Comparison of ENCODE assay signal across 17 cellular contexts in the genomic region with DNA sequence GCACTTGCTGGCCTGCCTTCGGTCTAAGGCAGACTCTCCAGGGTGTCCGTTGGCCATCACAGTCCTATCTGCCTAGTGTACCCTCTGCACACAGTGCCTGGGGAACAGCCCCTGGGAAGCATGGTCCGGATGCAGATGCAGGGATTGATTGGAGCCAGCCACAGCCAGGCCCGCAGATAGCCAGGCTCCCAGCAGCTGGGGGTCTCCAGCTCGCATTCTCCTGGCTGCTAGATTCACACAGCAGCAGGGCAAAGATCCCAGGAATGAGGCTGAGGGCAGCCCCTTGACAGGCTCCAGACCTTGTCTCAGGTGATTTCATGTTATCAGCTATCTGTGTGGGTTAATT. TPM values are rescaled to one million over a fixed set of nuclear protein-coding genes. Genes with fewer than 3 reads are reported as not detected.
DNase-seq lines count a peak whose midpoint lies in the region; ATAC-seq, FAIRE-seq and TF ChIP-seq lines count a peak whose summit lies in the region.
"Had no signal": no experiment of that assay in that cellular context is flagged by ENCODE, and none has a peak within 500 bp of the region (broad histone marks: within the 10 kb centered on the region; RNA-seq: fewer than 3 reads in every experiment).

No MANE protein-coding gene starts in this region.

- no peaks in the 10 kb centered on the region for H3K9me3 Mint-ChIP-seq in activated CD4-positive, alpha-beta T cell treated with anti-CD3 and anti-CD28 coated beads, Interleukin-2, amount 10 ng/mL, durations not matched to agents 7 days and 5 days
- no peaks in the 10 kb centered on the region for H3K9me3 Mint-ChIP-seq in activated CD4-positive, alpha-beta T cell treated with anti-CD3 and anti-CD28 coated beads for 36 hours (ENCODE audit: low read depth)
- H3K9me3 Mint-ChIP-seq in chondrocyte (ENCODE audit: low read depth): no peaks in the 10 kb centered on the region
- H3K9me3 Mint-ChIP-seq: activated naive CD8-positive, alpha-beta T cell treated with anti-CD3 and anti-CD28 coated beads, Interleukin-2, amount 10 ng/mL, durations not matched to agents 7 days and 5 days had no signal

- peaks cover 25% of the 10 kb centered on the region for H3K4me1 Mint-ChIP-seq in activated CD4-positive, alpha-beta T cell treated with anti-CD3 and anti-CD28 coated beads, Interleukin-2, amount 10 ng/mL, durations not matched to agents 7 days and 5 days
- peaks cover 29% of the 10 kb centered on the region for H3K4me1 Mint-ChIP-seq in activated CD4-positive, alpha-beta T cell treated with anti-CD3 and anti-CD28 coated beads for 36 hours
- peaks cover 20% of the 10 kb centered on the region for H3K4me1 Mint-ChIP-seq in chondrocyte (ENCODE audit: low read depth)

- H3K27me3 ChIP-seq in right lobe of liver: no peaks in the 10 kb centered on the region
- no peaks in the 10 kb centered on the region for H3K27me3 ChIP-seq in aorta (ENCODE audit: control insufficient read depth in 1 of 2, insufficient read depth in 2 of 2, low read length in 1 of 2)
- H3K27me3 ChIP-seq: esophagus muscularis mucosa had no signal

- intact Hi-C loops in activated CD4-positive, alpha-beta T cell treated with anti-CD3 and anti-CD28 coated beads for 36 hours (cut with DNase I, micrococcal nuclease): no loop called here
- intact Hi-C loops in right lobe of liver (cut with DNase I): no loop called here
- intact Hi-C loops in aorta (cut with DNase I): loop anchor here in 1 of 2 donors (5.0 kb wide), 1 partner anchor 34 kb away; no protein-coding TSS in a partner anchor

- H3K27ac ChIP-seq in right lobe of liver (peak overlapping the region in 2 of 3 donors; percentile 4 to 56), aorta (ENCODE audit: low read depth in 1 of 2, low read length in 2 of 2) (peak overlapping the region; percentile 52 to 79)

- no peak for ATAC-seq in activated CD4-positive, alpha-beta T cell treated with anti-CD3 and anti-CD28 coated beads for 36 hours
- ATAC-seq in right lobe of liver: no peak
- peak; percentile 48 for ATAC-seq in aorta (ENCODE audit: low FRiP score)
- no peak for ATAC-seq in HG03432 (IDR thresholded peaks at IDR 0.05; ENCODE audit: unreplicated experiment)

- H3K36me3 Mint-ChIP-seq in activated CD4-positive, alpha-beta T cell treated with anti-CD3 and anti-CD28 coated beads, Interleukin-2, amount 10 ng/mL, durations not matched to agents 7 days and 5 days (ENCODE audit: low read depth): peaks cover 7% of the 10 kb centered on the region
- H3K36me3 Mint-ChIP-seq in activated CD4-positive, alpha-beta T cell treated with anti-CD3 and anti-CD28 coated beads for 36 hours (ENCODE audit: low read depth): peaks cover 15% of the 10 kb centered on the region
- H3K36me3 Mint-ChIP-seq in chondrocyte (ENCODE audit: low read depth): no peaks in the 10 kb centered on the region

- POLR2A ChIA-PET in activated CD4-positive, alpha-beta T cell treated with anti-CD3 and anti-CD28 coated beads, Interleukin-2, amount 10 ng/mL, durations not matched to agents 7 days and 5 days (lab: Charles Lee): no interaction called here
- POLR2A ChIA-PET in activated CD4-positive, alpha-beta T cell treated with anti-CD3 and anti-CD28 coated beads for 36 hours (lab: Charles Lee): no interaction called here

- DNase-seq in activated CD4-positive, alpha-beta T cell treated with anti-CD3 and anti-CD28 coated beads, Interleukin-2, amount 10 ng/mL, durations not matched to agents 7 days and 5 days: no peak
- no peak for DNase-seq in activated CD4-positive, alpha-beta T cell treated with anti-CD3 and anti-CD28 coated beads for 36 hours
- no peak for DNase-seq in chondrocyte (ENCODE audit: low spot score)
- no peak for DNase-seq in right lobe of liver
- DNase-seq in aorta: no peak
- no peak for DNase-seq in GM19239 (ENCODE audit: insufficient read length, low spot score)
- no peak for DNase-seq in NCI-H748 treated with DMSO at 0.1 percent for 48 hours (lab: John Stamatoyannopoulos, UW)
- DNase-seq: activated CD4-positive, CD25-positive, alpha-beta regulatory T cell treated with anti-CD3 and anti-CD28 coated beads, Interleukin-2, amount 50 U/mL, for 72 hours; activated naive CD8-positive, alpha-beta T cell treated with anti-CD3 and anti-CD28 coated beads, Interleukin-2, amount 10 ng/mL, durations not matched to agents 7 days and 5 days; hippocampal formation; NCI-H1930; NCI-H524; T-helper 1 cell had no signal

- TF ChIP-seq CTCF in chondrocyte (IDR thresholded peaks at IDR 0.05): no peak
- TF ChIP-seq CTCF in right lobe of liver (IDR thresholded peaks at IDR 0.05): no peak

- H3K4me3 ChIP-seq in right lobe of liver (no peak overlapping the region), aorta (ENCODE audit: low read length in 2 of 2) (no peak overlapping the region)
- H3K4me3 ChIP-seq: esophagus muscularis mucosa had no signal

- no CpG with 5 or more reads among the region's 5 CpGs for WGBS in right lobe of liver (ENCODE audit: insufficient coverage, low coverage, low lambda C conversion rate, missing lambda C conversion rate)
- WGBS in aorta, 2 donors: 74 to 76% methylated on average over 5 of the region's 5 CpGs

- H3K36me3 ChIP-seq in right lobe of liver (peaks cover 0 to 4% (median 2%) of the 10 kb centered on the region in 4 donors), aorta (ENCODE audit: control insufficient read depth in 1 of 2, insufficient read depth in 2 of 2, low read length in 1 of 2) (no peaks in the 10 kb centered on the region)

- H3K9me3 ChIP-seq in right lobe of liver (no peaks in the 10 kb centered on the region), aorta (ENCODE audit: control insufficient read depth, low read length) (no peaks in the 10 kb centered on the region)
- H3K9me3 ChIP-seq: esophagus muscularis mucosa had no signal

- H3K4me1 ChIP-seq in right lobe of liver: peaks cover 0 to 54% (median 23%) of the 10 kb centered on the region in 4 donors
- H3K4me1 ChIP-seq in aorta (ENCODE audit: control insufficient read depth in 1 of 2, insufficient read depth in 2 of 2, low read length in 2 of 2): peaks cover 0 to 4% of the 10 kb centered on the region in 2 donors

- no peak overlapping the region for H3K4me3 Mint-ChIP-seq in activated CD4-positive, alpha-beta T cell treated with anti-CD3 and anti-CD28 coated beads, Interleukin-2, amount 10 ng/mL, durations not matched to agents 7 days and 5 days
- H3K4me3 Mint-ChIP-seq in activated CD4-positive, alpha-beta T cell treated with anti-CD3 and anti-CD28 coated beads for 36 hours: no peak overlapping the region
- H3K4me3 Mint-ChIP-seq in chondrocyte (ENCODE audit: unreplicated experiment): no peak overlapping the region
- H3K4me3 Mint-ChIP-seq: activated naive CD8-positive, alpha-beta T cell treated with anti-CD3 and anti-CD28 coated beads, Interleukin-2, amount 10 ng/mL, durations not matched to agents 7 days and 5 days had no signal

- peak overlapping the region; percentile 3 for H3K27ac Mint-ChIP-seq in activated CD4-positive, alpha-beta T cell treated with anti-CD3 and anti-CD28 coated beads, Interleukin-2, amount 10 ng/mL, durations not matched to agents 7 days and 5 days
- H3K27ac Mint-ChIP-seq in activated CD4-positive, alpha-beta T cell treated with anti-CD3 and anti-CD28 coated beads for 36 hours: no peak overlapping the region
- H3K27ac Mint-ChIP-seq in chondrocyte (ENCODE audit: unreplicated experiment): peak overlapping the region; percentile 90
- H3K27ac Mint-ChIP-seq: activated naive CD8-positive, alpha-beta T cell treated with anti-CD3 and anti-CD28 coated beads, Interleukin-2, amount 10 ng/mL, durations not matched to agents 7 days and 5 days; progenitor cell of endocrine pancreas had no signal

- CTCF ChIA-PET in activated CD4-positive, alpha-beta T cell treated with anti-CD3 and anti-CD28 coated beads, Interleukin-2, amount 10 ng/mL, durations not matched to agents 7 days and 5 days (lab: Charles Lee): interaction anchor here (1.1 to 2.1 kb wide), 3 partner anchors 7 to 15 kb away, joined by 4 to 7 read pairs (median 4); no protein-coding TSS in a partner anchor
- CTCF ChIA-PET in activated CD4-positive, alpha-beta T cell treated with anti-CD3 and anti-CD28 coated beads for 36 hours (lab: Charles Lee): no interaction called here

- FAIRE-seq in GM19239 (lab: Jason Lieb, UNC): no peak
- FAIRE-seq: A204.1 had no signal

- TF ChIP-seq POLR2A in right lobe of liver (IDR thresholded peaks at IDR 0.05): no peak

- H3K27me3 Mint-ChIP-seq in activated CD4-positive, alpha-beta T cell treated with anti-CD3 and anti-CD28 coated beads, Interleukin-2, amount 10 ng/mL, durations not matched to agents 7 days and 5 days: no peaks in the 10 kb centered on the region
- H3K27me3 Mint-ChIP-seq in activated CD4-positive, alpha-beta T cell treated with anti-CD3 and anti-CD28 coated beads for 36 hours: no peaks in the 10 kb centered on the region
- no peaks in the 10 kb centered on the region for H3K27me3 Mint-ChIP-seq in chondrocyte (ENCODE audit: low read depth)
- H3K27me3 Mint-ChIP-seq: activated naive CD8-positive, alpha-beta T cell treated with anti-CD3 and anti-CD28 coated beads, Interleukin-2, amount 10 ng/mL, durations not matched to agents 7 days and 5 days; progenitor cell of endocrine pancreas had no signal

RNA-seq across cellular contexts. Expression of a gene that starts 41.4 kb away (rescaled TPM):
- 1 to 10 TPM; 1.6 to 1.9 TPM for total RNA-seq in activated CD4-positive, alpha-beta T cell treated with anti-CD3 and anti-CD28 coated beads, Interleukin-2, amount 10 ng/mL, durations not matched to agents 7 days and 5 days
- total RNA-seq in activated CD4-positive, alpha-beta T cell treated with anti-CD3 and anti-CD28 coated beads for 36 hours: 1 to 10 TPM; 3.9 to 4.0 TPM
- total RNA-seq in chondrocyte: 0.63 to 1.6 TPM (median 1.6 TPM) in 3 replicates
- 10 to 100 TPM in 3 of 6 experiments, 1 to 10 TPM in 3; 4.2 to 16.0 (median 8.4) TPM for total RNA-seq in right lobe of liver
- 1 to 10 TPM; 7.1 to 8.3 TPM for total RNA-seq in aorta
- polyA plus RNA-seq in aorta: 1 to 10 TPM; 1.7 to 2.5 TPM

RNA-seq across cellular contexts. Expression of a gene that starts 42.1 kb away (rescaled TPM):
- 10 to 100 TPM; 72.3 to 78.4 TPM for total RNA-seq in activated CD4-positive, alpha-beta T cell treated with anti-CD3 and anti-CD28 coated beads, Interleukin-2, amount 10 ng/mL, durations not matched to agents 7 days and 5 days
- 10 to 100 TPM; 40.0 to 40.2 TPM for total RNA-seq in activated CD4-positive, alpha-beta T cell treated with anti-CD3 and anti-CD28 coated beads for 36 hours
- 29.9 to 41.5 TPM (median 31.8 TPM) in 3 replicates for total RNA-seq in chondrocyte
- total RNA-seq in right lobe of liver: 10 to 100 TPM in 3 of 6 experiments, 1 to 10 TPM in 3; 7.2 to 13.4 (median 10.1) TPM
- 10 to 100 TPM; 30.8 to 36.3 TPM for total RNA-seq in aorta
- 10 to 100 TPM; 14.0 to 14.4 TPM for polyA plus RNA-seq in aorta
